ENCODE assay signal across 17 cellular contexts in the genomic region with DNA sequence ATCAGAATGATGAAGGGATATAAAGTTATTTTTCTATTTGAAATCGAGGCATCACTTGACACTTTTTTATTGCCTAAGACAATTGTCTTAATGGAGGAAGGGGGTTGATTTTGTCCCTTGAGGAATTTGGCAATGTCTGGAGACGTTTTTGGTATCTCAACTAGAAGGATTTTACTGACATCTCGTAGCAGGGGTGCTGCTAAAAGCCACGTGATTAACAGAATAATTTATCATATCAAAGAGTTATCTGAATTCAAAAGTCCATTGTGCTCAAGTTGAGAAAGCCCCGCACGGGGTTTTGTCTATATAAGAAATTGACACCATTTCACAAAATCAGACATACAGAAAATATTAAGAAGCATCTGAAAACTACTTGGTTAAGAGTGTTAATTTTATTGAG. TPM values are rescaled to one million over a fixed set of nuclear protein-coding genes. Genes with fewer than 3 reads are reported as not detected.
DNase-seq lines count a peak whose midpoint lies in the region; ATAC-seq lines count a peak whose summit lies in the region.
"Had no signal": no experiment of that assay in that cellular context is flagged by ENCODE, and none has a peak within 500 bp of the region (broad histone marks: within the 10 kb centered on the region; RNA-seq: fewer than 3 reads in every experiment).

No MANE protein-coding gene starts in this region.

- H3K27ac ChIP-seq in caudate nucleus (ENCODE audit: low read depth, low read length) (peak overlapping the region; percentile 20), layer of hippocampus (ENCODE audit: low read depth, low read length) (peak overlapping the region; percentile 11)
- H3K27ac ChIP-seq: KMS-11 had no signal

- ATAC-seq in GM19351 (IDR thresholded peaks at IDR 0.05; ENCODE audit: unreplicated experiment) (no peak), GM21447 (IDR thresholded peaks at IDR 0.05; ENCODE audit: unreplicated experiment) (no peak)

- no peaks in the 10 kb centered on the region for H3K27me3 ChIP-seq in layer of hippocampus (ENCODE audit: control insufficient read depth, insufficient read depth, low read length)

- DNase-seq in caudate nucleus (lab: John Stamatoyannopoulos, UW) (peak in 1 of 61 donors; percentile 6), retina (peak; percentile 27), HT-29 (ENCODE audit: low spot score) (no peak), DMS53 treated with DMSO at 0.1 percent for 48 hours (lab: John Stamatoyannopoulos, UW; ENCODE audit: unreplicated experiment) (no peak)
- DNase-seq: ACHN; BE2C; CD4-positive, CD25-positive, alpha-beta regulatory T cell; CD8-positive, alpha-beta memory T cell; DMS153; DMS79 treated with DMSO at 0.1 percent for 48 hours; GF-D8; H9 had no signal

RNA-seq across cellular contexts. Expression of a gene that starts 1.5 kb away (rescaled TPM):
- not detected in 2 replicates for total RNA-seq in HT-29 (2014; rRNA removed; shearing (Covaris generic))
- total RNA-seq: CD4-positive, CD25-positive, alpha-beta regulatory T cell; CD8-positive, alpha-beta memory T cell; H1; H9 had no signal

RNA-seq across cellular contexts. Expression of a gene that starts 16.1 kb away (rescaled TPM):
- not detected in 2 replicates for total RNA-seq in HT-29 (2014; rRNA removed; shearing (Covaris generic))
- total RNA-seq: CD4-positive, CD25-positive, alpha-beta regulatory T cell; CD8-positive, alpha-beta memory T cell; H1; H9 had no signal

RNA-seq across cellular contexts. Expression of a gene that starts 20.9 kb away (rescaled TPM):
- total RNA-seq in HT-29 (2014; rRNA removed; shearing (Covaris generic)): not detected in 2 replicates
- total RNA-seq: CD4-positive, CD25-positive, alpha-beta regulatory T cell; CD8-positive, alpha-beta memory T cell; H1; H9 had no signal

RNA-seq across cellular contexts. Expression of a gene that starts 30.5 kb away (rescaled TPM):
- total RNA-seq in HT-29 (2014; rRNA removed; shearing (Covaris generic)): not detected in 2 replicates
- total RNA-seq: CD4-positive, CD25-positive, alpha-beta regulatory T cell; CD8-positive, alpha-beta memory T cell; H1; H9 had no signal

RNA-seq across cellular contexts. Expression of a gene that starts 55.5 kb away (rescaled TPM):
- total RNA-seq in HT-29 (2014; rRNA removed; shearing (Covaris generic)): not detected in 2 replicates
- total RNA-seq: CD4-positive, CD25-positive, alpha-beta regulatory T cell; CD8-positive, alpha-beta memory T cell; H1; H9 had no signal
